11 cellular contexts compared by ENCODE assay signal in the genomic region with DNA sequence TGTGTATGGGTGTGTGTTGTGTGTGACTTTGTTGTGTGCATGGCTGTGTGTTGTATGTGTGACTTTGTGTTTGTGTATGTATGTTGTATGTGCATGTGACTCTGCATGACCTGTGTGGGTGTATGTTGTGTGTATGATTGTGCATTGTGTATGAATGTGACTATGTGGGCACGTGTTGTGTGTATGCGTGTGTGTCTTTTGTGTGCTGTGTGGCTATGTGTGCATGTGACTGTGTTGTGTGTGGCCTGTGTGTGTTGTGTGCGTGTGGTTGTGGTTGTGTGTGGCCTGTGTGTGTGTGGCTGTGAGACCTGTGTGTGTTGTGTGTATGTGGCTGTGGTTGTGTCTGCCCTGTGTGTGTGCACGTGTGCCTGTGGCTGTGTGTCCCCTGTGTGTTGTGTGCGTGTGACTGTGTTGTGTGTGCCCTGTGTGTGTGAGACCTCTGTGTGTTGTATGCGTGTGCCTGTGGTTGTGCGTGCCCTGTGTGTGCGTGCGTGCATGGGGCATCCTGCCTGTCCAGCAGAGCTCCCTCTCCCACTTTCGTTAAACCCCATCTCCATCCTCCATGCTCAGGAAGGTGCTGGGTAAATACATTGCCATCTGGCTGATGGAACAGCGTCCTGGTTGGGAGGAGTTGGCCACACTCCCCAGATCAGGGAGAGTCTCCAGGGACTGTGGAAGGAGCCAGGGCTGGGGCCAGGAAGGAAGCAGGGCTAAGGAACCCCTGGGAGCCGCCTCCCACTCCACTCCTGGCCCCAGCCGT.
DNase-seq lines count a peak whose midpoint lies in the region; ATAC-seq lines count a peak whose summit lies in the region.
"Had no signal": no experiment of that assay in that cellular context is flagged by ENCODE, and none has a peak within 500 bp of the region (broad histone marks: within the 10 kb centered on the region; RNA-seq: fewer than 3 reads in every experiment).

No MANE protein-coding gene starts in this region.

- no peak for ATAC-seq in GM19463 (IDR thresholded peaks at IDR 0.05; ENCODE audit: unreplicated experiment)

- in situ Hi-C loops in T47D (cut with HindIII; ENCODE audit: low pct_unique_long_range_greater_than_20kb, low sequenced_read_pairs) = no loop called here
- in situ Hi-C loops in ACHN (cut with HindIII; ENCODE audit: low pct_ligation_motif_present, low pct_unique_long_range_greater_than_20kb, low sequenced_read_pairs) = no loop called here

- H3K4me3 ChIP-seq in HUES64 (ENCODE audit: low read length) (no peak overlapping the region), mucosa of rectum (ENCODE audit: low read length in 2 of 2) (no peak overlapping the region)

- H3K9ac ChIP-seq in HUES64 (ENCODE audit: low read depth, low read length) (peak overlapping the region; percentile 7; the same call in 1 of the 2 replicates), mucosa of rectum (ENCODE audit: low read depth in 1 of 2, low read length in 2 of 2) (peak overlapping the region in 1 of 2 donors; percentile 28)

- H3K4me1 ChIP-seq in HUES64 (ENCODE audit: insufficient read depth, low read length) (peaks cover 15% of the 10 kb centered on the region), mucosa of rectum (ENCODE audit: control insufficient read depth in 2 of 2, insufficient read depth in 2 of 2, low read length in 2 of 2) (peaks cover 15 to 35% of the 10 kb centered on the region in 2 donors)

- WGBS in HUES64 = 80% methylated on average over 9 of the region's 13 CpGs

- DNase-seq in COLO668 (lab: John Stamatoyannopoulos, UW; ENCODE audit: unreplicated experiment) (peak; percentile 41), T47D (ENCODE audit: low read depth in 1 of 2, low spot score in 1 of 2) (peak; percentile 85 to 94), SKM-1 (lab: John Stamatoyannopoulos, UW; ENCODE audit: unreplicated experiment) (no peak), ACHN (no peak)
- DNase-seq in activated CD8-positive, alpha-beta memory T cell treated with anti-CD3 and anti-CD28 coated beads, Interleukin-2, amount 50 U/mL, for 4 hours = no peak
- DNase-seq: activated CD4-positive, alpha-beta memory T cell treated with anti-CD3 and anti-CD28 coated beads, Interleukin-2, amount 10 ng/mL, durations not matched to agents 7 days and 5 days; NCI-H1436; nucleus accumbens had no signal

- no peaks in the 10 kb centered on the region for H3K27me3 ChIP-seq in HUES64 (ENCODE audit: insufficient read depth, low read length)
- no peaks in the 10 kb centered on the region for H3K27me3 ChIP-seq in mucosa of rectum (ENCODE audit: control insufficient read depth in 2 of 2, insufficient read depth in 2 of 2, low read length in 2 of 2)

- H3K27ac ChIP-seq in HUES64 (ENCODE audit: low read depth, low read length) (no peak overlapping the region; the same call in 1 of the 2 replicates), mucosa of rectum (ENCODE audit: low read depth in 2 of 2, low read length in 2 of 2) (peak overlapping the region; percentile 26 to 74)

- no peaks in the 10 kb centered on the region for H3K9me3 ChIP-seq in HUES64 (ENCODE audit: insufficient read depth, low read depth, low read length)
- H3K9me3 ChIP-seq in mucosa of rectum (ENCODE audit: control insufficient read depth in 2 of 2, low read length in 2 of 2) = no peaks in the 10 kb centered on the region

- H3K36me3 ChIP-seq in HUES64 (ENCODE audit: insufficient read depth, low read length) (no peaks in the 10 kb centered on the region), mucosa of rectum (ENCODE audit: control insufficient read depth in 2 of 2, insufficient read depth in 2 of 2, low read length in 2 of 2) (no peaks in the 10 kb centered on the region)

Comparison
In these comparisons a context has a peak if more than half of its experiments do, and no peak if none do; other contexts are left out.
1. DNase-seq: peak in COLO668 (single experiment) and T47D (2 of 2); none in activated CD8-positive, alpha-beta memory T cell treated with anti-CD3 and anti-CD28 coated beads, Interleukin-2, amount 50 U/mL, for 4 hours (single experiment), SKM-1 (single experiment) and ACHN (single experiment).